8 cellular contexts compared by ENCODE assay signal in the genomic region with DNA sequence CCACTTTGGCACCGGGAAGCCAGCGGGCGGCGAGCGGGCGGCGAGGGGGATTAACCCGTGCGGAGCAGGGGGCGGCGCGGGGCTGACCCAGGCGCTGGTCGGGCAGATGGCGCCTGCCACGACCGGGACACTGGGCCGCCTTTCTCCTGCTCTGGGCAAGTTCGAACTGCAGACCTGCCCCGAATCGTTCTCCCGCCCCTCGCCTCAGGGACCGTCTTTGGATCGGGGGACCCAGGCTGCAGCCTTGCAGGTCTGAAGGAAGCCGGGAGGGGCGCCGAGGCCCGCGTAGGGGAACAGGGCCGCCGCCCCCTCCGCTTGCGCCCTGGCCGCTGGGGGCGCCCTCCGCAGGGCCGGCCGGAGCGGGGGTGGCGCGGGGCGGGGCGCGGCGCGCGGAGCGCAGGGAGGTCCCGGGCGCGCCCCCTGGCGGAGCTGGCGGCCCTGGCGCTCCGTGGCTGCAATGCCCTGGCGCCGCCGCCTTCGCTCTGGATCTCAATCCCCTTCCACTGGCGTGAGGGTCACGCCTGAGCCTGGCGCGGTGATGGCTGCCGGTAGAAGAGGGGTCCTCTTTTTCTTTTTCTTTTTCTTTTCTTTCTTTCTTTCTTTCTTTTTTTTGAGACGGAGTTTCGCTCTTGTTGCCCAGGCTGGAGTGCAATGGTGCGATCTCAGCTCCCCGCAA. TPM values are rescaled to one million over a fixed set of nuclear protein-coding genes. Genes with fewer than 3 reads are reported as not detected.
DNase-seq lines count a peak whose midpoint lies in the region; ATAC-seq, FAIRE-seq and TF ChIP-seq lines count a peak whose summit lies in the region.

No MANE protein-coding gene starts in this region.

- H3K4me3 ChIP-seq in keratinocyte (ENCODE audit: control insufficient read depth in 2 of 3, extremely low read depth in 1 of 3, insufficient read depth in 2 of 3, low read depth in 1 of 3, low read length in 3 of 3), result peak overlapping the region; percentile 46 to 76 (median 74)

- H3K9me3 ChIP-seq in keratinocyte (ENCODE audit: control insufficient read depth, low read depth, low read length), result no peaks in the 10 kb centered on the region

- DNase-seq in G401 (ENCODE audit: low spot score) (peak; percentile 41), NCI-H2107 treated with DMSO at 0.1 percent for 48 hours (lab: John Stamatoyannopoulos, UW; ENCODE audit: unreplicated experiment) (peak; percentile 57), caudate nucleus (lab: John Stamatoyannopoulos, UW) (peak in 34 of 61 donors; percentile 9 to 64 (median 30)), keratinocyte (ENCODE audit: low read depth, low spot score) (no peak), cerebellar nuclear complex (lab: John Stamatoyannopoulos, UW) (no peak)
- DNase-seq in activated CD4-positive, CD25-positive, alpha-beta regulatory T cell treated with anti-CD3 and anti-CD28 coated beads, Interleukin-2, amount 50 U/mL, for 16 hours (ENCODE audit: low read depth, low spot score), result peak; percentile 61
- peak; percentile 77 to 83 for DNase-seq in stimulated activated CD4-positive, alpha-beta T cell treated with anti-CD3 and anti-CD28 coated beads, Interleukin-15, amount 100 ng/mL, for 1 hour (ENCODE audit: low read depth in 1 of 2, low spot score in 1 of 2)

- in situ Hi-C loops in G401 (cut with HindIII; ENCODE audit: low sequenced_read_pairs), result no loop called here

- no peaks in the 10 kb centered on the region for H3K9me1 ChIP-seq in keratinocyte (ENCODE audit: control insufficient read depth, extremely low read depth, insufficient read depth, low read length)

- H3K79me2 ChIP-seq in keratinocyte (ENCODE audit: control insufficient read depth, insufficient read depth, low read length), result peaks cover 40% of the 10 kb centered on the region

- no peaks in the 10 kb centered on the region for H3K27me3 ChIP-seq in keratinocyte (ENCODE audit: control insufficient read depth, extremely low read depth, insufficient read depth, low read length)

- peak; percentile 72 for ATAC-seq in HG02642 (IDR thresholded peaks at IDR 0.05; ENCODE audit: poor library complexity, unreplicated experiment)

- H3K4me2 ChIP-seq in keratinocyte (ENCODE audit: control insufficient read depth, extremely low read depth, insufficient read depth, low read depth, low read length), result peak overlapping the region; percentile 77

- H3K27ac ChIP-seq in caudate nucleus (ENCODE audit: low read depth, low read length) (no peak overlapping the region), keratinocyte (ENCODE audit: control insufficient read depth, insufficient read depth, low read length) (peak overlapping the region; percentile 43)

- H3K9ac ChIP-seq in keratinocyte (ENCODE audit: control insufficient read depth, extremely low read depth, insufficient read depth, low read length), result peak overlapping the region; percentile 71

- TF ChIP-seq CTCF in keratinocyte (optimal IDR thresholded peaks at IDR 0.05 in 1 of 3, IDR thresholded peaks at IDR 0.05 in 1 of 3, conservative IDR thresholded peaks at IDR 0.05 in 1 of 3; ENCODE audit: extremely low read depth in 1 of 3, insufficient read depth in 2 of 3, low read length in 3 of 3), result peak in 1 of 3 experiments; percentile 80

- H4K20me1 ChIP-seq in keratinocyte (ENCODE audit: control insufficient read depth, extremely low read depth, insufficient read depth, low read length), result no peaks in the 10 kb centered on the region

- dilution Hi-C loops in keratinocyte (cut with MboI; ENCODE audit: extremely low pct_ligation_motif_present, low sequenced_read_pairs), result no loop called here

- no peaks in the 10 kb centered on the region for H3K36me3 ChIP-seq in keratinocyte (ENCODE audit: control insufficient read depth in 2 of 2, extremely low read depth in 1 of 2, insufficient read depth in 2 of 2, low read length in 2 of 2)

- peaks cover 68% of the 10 kb centered on the region for H3K4me1 ChIP-seq in keratinocyte (ENCODE audit: control insufficient read depth, extremely low read depth, insufficient read depth, low read length)

- H2AFZ ChIP-seq in keratinocyte (ENCODE audit: control insufficient read depth, low read length), result peak overlapping the region; percentile 51

- FAIRE-seq in keratinocyte (lab: Jason Lieb, UNC), result no peak

RNA-seq across cellular contexts. Expression of a gene that starts 0.4 kb away (rescaled TPM):
- 30.0 and 33.4 TPM in 2 replicates for total RNA-seq in G401 (2014; rRNA removed; shearing (Covaris generic))
- 23.9 to 40.7 TPM (median 26.6 TPM) in 3 replicates for polyA plus RNA-seq in keratinocyte
- 12.1 TPM for polyA plus RNA-seq in keratinocyte (2011; ENCODE audit: low read depth)
- polyA plus RNA-seq in keratinocyte (2011; cell fraction: cytosol; rRNA removed), result 19.5 and 28.2 TPM in 2 replicates
- 118 and 155 TPM in 2 replicates for polyA plus RNA-seq in keratinocyte (2011; cell fraction: nucleus; rRNA removed)
- polyA plus RNA-seq in keratinocyte (2012; ENCODE audit: low replicate concordance), result 11.7 and 64.1 TPM in 2 replicates
- polyA minus RNA-seq in keratinocyte, result 66.1 to 143 TPM (median 68.5 TPM) in 3 replicates
- polyA minus RNA-seq in keratinocyte (2011; cell fraction: cytosol; rRNA and poly(A)+ RNA removed), result 89.6 TPM
- polyA minus RNA-seq in keratinocyte (2011; cell fraction: nucleus; rRNA and poly(A)+ RNA removed), result 195 and 210 TPM in 2 replicates

Comparison
In these comparisons a context has a peak if more than half of its experiments do, and no peak if none do; other contexts are left out.
1. DNase-seq: peak in G401 (single experiment), NCI-H2107 treated with DMSO at 0.1 percent for 48 hours (single experiment), activated CD4-positive, CD25-positive, alpha-beta regulatory T cell treated with anti-CD3 and anti-CD28 coated beads, Interleukin-2, amount 50 U/mL, for 16 hours (single experiment), caudate nucleus (34 of 61) and stimulated activated CD4-positive, alpha-beta T cell treated with anti-CD3 and anti-CD28 coated beads, Interleukin-15, amount 100 ng/mL, for 1 hour (2 of 2); none in keratinocyte (single experiment) and cerebellar nuclear complex (0 of 2).